1 cellular context compared by ENCODE assay signal in genomic region chr11:74695705-74696280, GRCh38.
TF ChIP-seq lines count a peak whose summit lies in the region.

No MANE protein-coding gene starts in this region.

TF ChIP-seq in GM23338, 12 proteins besides CTCF, POLR2A, EP300 and RAD21:
- TF ChIP-seq ZNF462 (CRISPR knock-in tag; IDR thresholded peaks at IDR 0.05) = no peak
- TF ChIP-seq POLR2AphosphoS5 (IDR thresholded peaks at IDR 0.05; ENCODE audit: low read depth) = no peak
- no peak for TF ChIP-seq ZNF114 (CRISPR knock-in tag; IDR thresholded peaks at IDR 0.05)
- TF ChIP-seq ETS1 (IDR thresholded peaks at IDR 0.05) = no peak
- TF ChIP-seq STAT1 (IDR thresholded peaks at IDR 0.05; ENCODE audit: unreplicated experiment) = no peak
- TF ChIP-seq JUNB (IDR thresholded peaks at IDR 0.05; ENCODE audit: unreplicated experiment) = no peak
- TF ChIP-seq EZH2 (IDR thresholded peaks at IDR 0.05; ENCODE audit: low read depth, unreplicated experiment) = no peak
- TF ChIP-seq ZNF331 (CRISPR knock-in tag; IDR thresholded peaks at IDR 0.05; ENCODE audit: low read depth) = no peak
- no peak for TF ChIP-seq REST (IDR thresholded peaks at IDR 0.05; ENCODE audit: unreplicated experiment)
- no peak for TF ChIP-seq EZH2phosphoT487 (IDR thresholded peaks at IDR 0.05; ENCODE audit: unreplicated experiment)
- no peak for TF ChIP-seq CREB1 (CRISPR knock-in tag; IDR thresholded peaks at IDR 0.05; ENCODE audit: low read depth)
- TF ChIP-seq NANOG (IDR thresholded peaks at IDR 0.05; ENCODE audit: borderline replicate concordance) = no peak
